Comparison of ENCODE assay signal across 23 cellular contexts in the genomic region with DNA sequence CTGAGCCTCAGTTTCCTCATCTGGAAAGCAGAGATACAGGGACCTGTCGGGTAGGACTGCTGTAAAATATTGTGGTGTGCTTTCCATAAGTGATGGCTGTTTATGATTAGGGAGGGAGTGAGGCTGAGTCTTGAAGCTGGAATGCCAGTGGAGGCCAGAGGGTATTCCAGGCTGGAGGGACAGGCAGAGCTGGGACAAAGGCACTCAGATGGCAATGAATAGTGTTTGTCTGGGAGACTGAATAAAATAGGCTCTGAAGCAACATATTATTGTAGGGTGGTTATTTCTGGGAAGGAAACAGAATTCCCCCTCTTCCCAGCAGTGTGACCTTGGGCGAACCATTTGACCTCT.
DNase-seq lines count a peak whose midpoint lies in the region; ATAC-seq, FAIRE-seq and TF ChIP-seq lines count a peak whose summit lies in the region.
"Had no signal": no experiment of that assay in that cellular context is flagged by ENCODE, and none has a peak within 500 bp of the region (broad histone marks: within the 10 kb centered on the region; RNA-seq: fewer than 3 reads in every experiment).

No MANE protein-coding gene starts in this region.

- H4K20me1 ChIP-seq in H1 (replicated peaks in 1 of 2; ENCODE audit: control insufficient read depth in 1 of 2, insufficient read depth in 2 of 2, low read length in 2 of 2) = peaks cover 11 to 37% of the 10 kb centered on the region in 2 experiments

- H3K9me3 ChIP-seq in HUES48 (ENCODE audit: control insufficient read depth, insufficient read depth, low read length) (no peaks in the 10 kb centered on the region), H1 (ENCODE audit: insufficient read depth in 2 of 2, low read depth in 1 of 2, low read length in 1 of 2) (no peaks in the 10 kb centered on the region)
- H3K9me3 ChIP-seq: gastrocnemius medialis, MG63 had no signal

- no peak overlapping the region for H4K8ac ChIP-seq in H1 (ENCODE audit: extremely low read depth, insufficient read depth, low read length)

- H4K5ac ChIP-seq in H1 (ENCODE audit: insufficient read length, low read depth, low read length) = no peak overlapping the region

- no peak overlapping the region for H2BK20ac ChIP-seq in H1 (ENCODE audit: low read length)

- H2AK5ac ChIP-seq in H1 (ENCODE audit: low read depth, low read length) = no peak overlapping the region

- WGBS in H1 (ENCODE audit: extremely low coverage in 1 of 2, insufficient coverage in 1 of 2, insufficient read length in 1 of 2, insufficient replicate concordance in 2 of 2, low coverage in 1 of 2, low lambda C conversion rate in 2 of 2, missing lambda C conversion rate in 1 of 2), 2 experiments = 62% methylated on average over 2 of the region's 2 CpGs; no CpG with 5 or more reads in 1 of the 2 experiments

- H2BK5ac ChIP-seq in H1 (ENCODE audit: low read depth, low read length) = no peak overlapping the region

- no peak overlapping the region for H4K91ac ChIP-seq in H1 (replicated peaks; ENCODE audit: insufficient read length, low read length)

- H3K27me3 Mint-ChIP-seq in neural crest cell (ENCODE audit: low read depth) = peaks cover 98% of the 10 kb centered on the region

- H3K36me3 ChIP-seq in HUES48 (ENCODE audit: control insufficient read depth, insufficient read depth, low read length) (no peaks in the 10 kb centered on the region), H1 (ENCODE audit: control insufficient read depth in 2 of 4, insufficient read depth in 4 of 4, low read length in 3 of 4) (no peaks in the 10 kb centered on the region)
- H3K36me3 ChIP-seq: gastrocnemius medialis, MG63 had no signal

- H3K9ac ChIP-seq in HUES48 (ENCODE audit: low read depth, low read length) (no peak overlapping the region), H1 (replicated peaks in 1 of 4; ENCODE audit: extremely low read depth in 1 of 4, low read depth in 3 of 4, low read length in 3 of 4) (no peak overlapping the region)
- H3K9ac ChIP-seq: parathyroid adenoma had no signal

- no peak overlapping the region for H2BK15ac ChIP-seq in H1 (ENCODE audit: low read length)

- H2AFZ ChIP-seq in H1 (ENCODE audit: low read length) = no peak overlapping the region
- H2AFZ ChIP-seq: parathyroid adenoma had no signal

- H2BK120ac ChIP-seq in H1 (replicated peaks; ENCODE audit: low read depth, low read length) = no peak overlapping the region

- H3K4me1 ChIP-seq in HUES48 (ENCODE audit: control insufficient read depth, insufficient read depth, low read length) (peaks cover 11% of the 10 kb centered on the region), H1 (replicated peaks in 1 of 4; ENCODE audit: control insufficient read depth in 3 of 4, insufficient read depth in 4 of 4, low read length in 3 of 4) (peaks cover 5 to 13% (median 8%) of the 10 kb centered on the region in 4 experiments)
- H3K4me1 ChIP-seq: parathyroid adenoma had no signal

- H3K4me1 Mint-ChIP-seq in neural crest cell = peaks cover 16% of the 10 kb centered on the region
- H3K4me1 Mint-ChIP-seq in stimulated activated effector memory CD8-positive, alpha-beta T cell treated with anti-CD3 and anti-CD28 coated beads, Interleukin-12 subunit alpha, Interleukin-12 subunit beta, amount 100 ng/mL, for 72 hours = no peaks in the 10 kb centered on the region
- H3K4me1 Mint-ChIP-seq: activated T-helper 17 cell treated with anti-CD3 and anti-CD28 coated beads, Interleukin-2, amount 50 U/mL, for 72 hours; memory B cell had no signal

- DNase-seq in AG20443 (ENCODE audit: low spot score) (peak; percentile 44), H1 (ENCODE audit: low read depth in 1 of 2, low spot score in 2 of 2) (no peak), neural crest cell (ENCODE audit: low read depth, low spot score) (no peak), EL (no peak)
- no peak for DNase-seq in stimulated activated effector memory CD8-positive, alpha-beta T cell treated with anti-CD3 and anti-CD28 coated beads, Interleukin-12 subunit alpha, Interleukin-12 subunit beta, amount 100 ng/mL, for 72 hours (ENCODE audit: low spot score in 2 of 2)
- DNase-seq: activated CD4-positive, alpha-beta T cell treated with anti-CD3 and anti-CD28 coated beads, Interleukin-2, amount 50 U/mL, for 4 hours; activated CD8-positive, alpha-beta memory T cell treated with anti-CD3 and anti-CD28 coated beads, Interleukin-2, amount 50 U/mL, for 4 hours; gastrocnemius medialis; kidney glomerular epithelial cell; MG63; NCI-H2107; NCI-H524 had no signal

- TF ChIP-seq POLR2A in H1 (IDR thresholded peaks at IDR 0.05; ENCODE audit: control extremely low read depth in 1 of 2, low read depth in 2 of 2, low read length in 2 of 2) = no peak
- no peak for TF ChIP-seq POLR2A in GM18505 (IDR thresholded peaks at IDR 0.05; ENCODE audit: borderline replicate concordance, extremely low read depth, insufficient read depth, insufficient read length)

- H3K27ac ChIP-seq in HUES48 (ENCODE audit: low read depth, low read length) (no peak overlapping the region), H1 (ENCODE audit: low read depth, low read length) (no peak overlapping the region)
- H3K27ac ChIP-seq: gastrocnemius medialis, HL-60, parathyroid adenoma had no signal

- H3K27ac Mint-ChIP-seq in neural crest cell (ENCODE audit: unreplicated experiment) = peak overlapping the region; percentile 5
- H3K27ac Mint-ChIP-seq in stimulated activated effector memory CD8-positive, alpha-beta T cell treated with anti-CD3 and anti-CD28 coated beads, Interleukin-12 subunit alpha, Interleukin-12 subunit beta, amount 100 ng/mL, for 72 hours = no peak overlapping the region
- H3K27ac Mint-ChIP-seq: activated naive CD8-positive, alpha-beta T cell; activated T-helper 17 cell treated with anti-CD3 and anti-CD28 coated beads, Interleukin-2, amount 50 U/mL, for 72 hours; memory B cell; T-helper 1 cell treated with Interleukin-12 subunit alpha and Interleukin-12 subunit beta and Interleukin-4 antibody, amounts not matched to agents 30 μg/mL and 1 μg/mL, for 36 hours had no signal

- H3K18ac ChIP-seq in H1 (ENCODE audit: extremely low read depth, low read length) = no peak overlapping the region; the same call in 1 of the 2 replicates

- no peak overlapping the region for H3K14ac ChIP-seq in H1 (ENCODE audit: insufficient read length)

- TF ChIP-seq RAD21 in H1 (IDR thresholded peaks at IDR 0.05 in 1 of 2, conservative IDR thresholded peaks at IDR 0.05 in 1 of 2; ENCODE audit: low read depth in 2 of 2, low read length in 2 of 2) = no peak

- FAIRE-seq in H1 (lab: Jason Lieb, UNC) = no peak
- FAIRE-seq: GM12878, RCC 7860 had no signal

- CTCF ChIA-PET in H1 (lab: Charles Lee; ENCODE audit: partially characterized antibody) = interaction anchor here (0.6 to 3.8 kb wide), 17 partner anchors 9 to 242 kb away, joined by 3 to 16 read pairs (median 6); no protein-coding TSS in a partner anchor

- ATAC-seq in GM18505 (IDR thresholded peaks at IDR 0.05; ENCODE audit: unreplicated experiment) (no peak), HG02852 (IDR thresholded peaks at IDR 0.05; ENCODE audit: unreplicated experiment) (no peak)
- ATAC-seq in stimulated activated effector memory CD8-positive, alpha-beta T cell treated with anti-CD3 and anti-CD28 coated beads, Interleukin-12 subunit alpha, Interleukin-12 subunit beta, amount 100 ng/mL, for 72 hours = no peak
- ATAC-seq: activated T-helper 17 cell treated with anti-CD3 and anti-CD28 coated beads, Interleukin-2, amount 50 U/mL, for 72 hours; gastrocnemius medialis; GM12878 had no signal

- no peak overlapping the region for H2BK12ac ChIP-seq in H1 (ENCODE audit: low read depth, low read length)

- no peak for TF ChIP-seq CTCF in H1 (IDR thresholded peaks at IDR 0.05; ENCODE audit: control extremely low read depth in 1 of 3, insufficient read depth in 1 of 3, low read depth in 1 of 3, low read length in 3 of 3)
- TF ChIP-seq CTCF in neural crest cell (conservative IDR thresholded peaks at IDR 0.05) = no peak

- no peak overlapping the region for H3K4ac ChIP-seq in H1 (replicated peaks; ENCODE audit: insufficient read length, low read depth, low read length)

- POLR2A ChIA-PET in H1 (lab: Charles Lee; ENCODE audit: partially characterized antibody) = interaction anchor here (1.0 to 1.4 kb wide), 3 partner anchors 22 to 86 kb away, joined by 4 read pairs; no protein-coding TSS in a partner anchor

- H3K79me2 ChIP-seq in H1 (ENCODE audit: control insufficient read depth in 1 of 2, insufficient read depth in 2 of 2, low read length in 2 of 2) = no peaks in the 10 kb centered on the region
- H3K79me2 ChIP-seq: parathyroid adenoma had no signal

- H3K27me3 ChIP-seq in HUES48 (ENCODE audit: control insufficient read depth, insufficient read depth, low read length) (peaks cover 97% of the 10 kb centered on the region), H1 (replicated peaks in 1 of 4; ENCODE audit: control insufficient read depth in 3 of 4, extremely low read depth in 1 of 4, insufficient read depth in 3 of 4, low read length in 3 of 4) (peaks cover 89 to 97% (median 95%) of the 10 kb centered on the region in 4 experiments)
- H3K27me3 ChIP-seq: gastrocnemius medialis, MG63 had no signal

- peak overlapping the region; percentile 52 for H3K4me3 Mint-ChIP-seq in neural crest cell
- no peak overlapping the region for H3K4me3 Mint-ChIP-seq in stimulated activated effector memory CD8-positive, alpha-beta T cell treated with anti-CD3 and anti-CD28 coated beads, Interleukin-12 subunit alpha, Interleukin-12 subunit beta, amount 100 ng/mL, for 72 hours
- H3K4me3 Mint-ChIP-seq: activated naive CD8-positive, alpha-beta T cell; activated T-helper 17 cell treated with anti-CD3 and anti-CD28 coated beads, Interleukin-2, amount 50 U/mL, for 72 hours; memory B cell; T-helper 1 cell treated with Interleukin-12 subunit alpha and Interleukin-12 subunit beta and Interleukin-4 antibody, amounts not matched to agents 30 μg/mL and 1 μg/mL, for 36 hours had no signal

- H3K36me3 Mint-ChIP-seq in neural crest cell (ENCODE audit: low read depth) = no peaks in the 10 kb centered on the region
- H3K36me3 Mint-ChIP-seq in stimulated activated effector memory CD8-positive, alpha-beta T cell treated with anti-CD3 and anti-CD28 coated beads, Interleukin-12 subunit alpha, Interleukin-12 subunit beta, amount 100 ng/mL, for 72 hours = no peaks in the 10 kb centered on the region
- H3K36me3 Mint-ChIP-seq: activated naive CD8-positive, alpha-beta T cell; memory B cell had no signal

- H3K4me2 ChIP-seq in H1 (ENCODE audit: insufficient read depth in 1 of 2, low read depth in 2 of 2, low read length in 2 of 2) = peak overlapping the region; percentile 34 to 52

- TF ChIP-seq EP300 in H1 (IDR thresholded peaks at IDR 0.05; ENCODE audit: borderline replicate concordance in 1 of 2, low read depth in 2 of 2, low read length in 2 of 2) = no peak

- H3K56ac ChIP-seq in H1 (replicated peaks; ENCODE audit: insufficient read length, low read depth, low read length) = no peak overlapping the region

- H3K4me3 ChIP-seq in HUES48 (ENCODE audit: low read depth, low read length) (0 out of 2 replicates have a peak overlapping the region, but pooled peaks have one; percentile 33), H1 (ENCODE audit: extremely low read depth in 1 of 4, insufficient read depth in 2 of 4, low read depth in 3 of 4, low read length in 4 of 4) (peak overlapping the region in 2 of 4 experiments; percentile 14 to 30; a peak in 2 of 8 replicates)
- H3K4me3 ChIP-seq: gastrocnemius medialis, GM12878, MG63 had no signal

- H3K9me3 Mint-ChIP-seq in neural crest cell = no peaks in the 10 kb centered on the region
- no peaks in the 10 kb centered on the region for H3K9me3 Mint-ChIP-seq in stimulated activated effector memory CD8-positive, alpha-beta T cell treated with anti-CD3 and anti-CD28 coated beads, Interleukin-12 subunit alpha, Interleukin-12 subunit beta, amount 100 ng/mL, for 72 hours
- H3K9me3 Mint-ChIP-seq: activated T-helper 17 cell treated with anti-CD3 and anti-CD28 coated beads, Interleukin-2, amount 50 U/mL, for 72 hours; memory B cell; T-helper 1 cell treated with Interleukin-12 subunit alpha and Interleukin-12 subunit beta and Interleukin-4 antibody, amounts not matched to agents 30 μg/mL and 1 μg/mL, for 36 hours had no signal

- H3K23me2 ChIP-seq in H1 (ENCODE audit: low read depth, low read length) = no peaks in the 10 kb centered on the region; the same call in 1 of the 2 replicates

- H3K23ac ChIP-seq in H1 (ENCODE audit: insufficient read length) = no peak overlapping the region

- no peaks in the 10 kb centered on the region for H3K79me1 ChIP-seq in H1 (ENCODE audit: low read depth, low read length)
